ENCODE assay signal across 17 cellular contexts in the genomic region with DNA sequence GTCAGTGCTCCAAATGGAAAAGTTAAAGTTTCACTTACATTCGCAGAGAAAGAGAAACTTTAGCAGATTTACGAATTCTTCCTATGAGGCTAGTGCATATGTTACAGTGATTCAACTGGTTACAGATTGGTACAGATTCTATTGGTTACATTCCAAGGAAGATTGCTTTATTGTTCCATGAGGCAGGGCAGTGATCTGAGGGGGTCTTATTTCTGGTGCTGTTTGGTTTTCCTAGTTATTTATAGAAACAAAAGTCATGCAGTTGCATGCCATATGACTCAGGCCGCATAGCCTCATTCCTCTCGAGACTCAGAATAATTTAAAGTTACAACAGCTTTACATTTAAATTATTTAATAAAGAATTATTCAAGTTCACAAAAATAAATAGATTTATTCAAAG.
DNase-seq lines count a peak whose midpoint lies in the region; ATAC-seq and TF ChIP-seq lines count a peak whose summit lies in the region.
"Had no signal": no experiment of that assay in that cellular context is flagged by ENCODE, and none has a peak within 500 bp of the region (broad histone marks: within the 10 kb centered on the region; RNA-seq: fewer than 3 reads in every experiment).

No MANE protein-coding gene starts in this region.

- peak overlapping the region; percentile 46 for H3K4me3 ChIP-seq in WI38 (ENCODE audit: low read depth, low read length)
- H3K4me3 ChIP-seq in foreskin fibroblast (ENCODE audit: low read depth in 1 of 2, low read length in 2 of 2) = peak overlapping the region in 1 of 2 donors; percentile 13
- peak overlapping the region in 1 of 3 donors; percentile 26 for H3K4me3 ChIP-seq in skeletal muscle tissue (ENCODE audit: low read length in 3 of 3)
- H3K4me3 ChIP-seq in H7 (ENCODE audit: insufficient read depth, low read depth, low read length) = no peak overlapping the region
- H3K4me3 ChIP-seq: ascending aorta, gastrocnemius medialis had no signal

- no peak overlapping the region for H3K9ac ChIP-seq in skeletal muscle tissue (ENCODE audit: low read depth in 1 of 3, low read length in 3 of 3)

- no peak for ATAC-seq in HG03432 (IDR thresholded peaks at IDR 0.05; ENCODE audit: unreplicated experiment)
- ATAC-seq: gastrocnemius medialis; stimulated activated naive CD8-positive, alpha-beta T cell treated with anti-CD3 and anti-CD28 coated beads, Interleukin-15, amount 100 ng/mL, for 72 hours had no signal

- no peak for TF ChIP-seq CTCF in WI38 (IDR thresholded peaks at IDR 0.05; ENCODE audit: low read depth, low read length)
- no peak for TF ChIP-seq CTCF in foreskin fibroblast (IDR thresholded peaks at IDR 0.05; ENCODE audit: low read depth, low read length)

- H3K27ac ChIP-seq in skeletal muscle tissue (ENCODE audit: low read depth, low read length) = peak overlapping the region; percentile 9
- H3K27ac ChIP-seq: ascending aorta, gastrocnemius medialis, VCaP had no signal

- no peaks in the 10 kb centered on the region for H3K9me3 ChIP-seq in skeletal muscle tissue (ENCODE audit: control insufficient read depth in 3 of 3, low read length in 3 of 3)
- H3K9me3 ChIP-seq: ascending aorta, gastrocnemius medialis had no signal

- H3K27me3 ChIP-seq in skeletal muscle tissue (ENCODE audit: control insufficient read depth in 3 of 3, insufficient read depth in 3 of 3, low read length in 3 of 3) (no peaks in the 10 kb centered on the region), H7 (ENCODE audit: control insufficient read depth, insufficient read depth, low read length) (no peaks in the 10 kb centered on the region)
- H3K27me3 ChIP-seq: ascending aorta, gastrocnemius medialis had no signal

- H3K36me3 ChIP-seq in skeletal muscle tissue (ENCODE audit: control insufficient read depth in 3 of 3, insufficient read depth in 3 of 3, low read length in 3 of 3) (no peaks in the 10 kb centered on the region), H7 (replicated peaks; ENCODE audit: control insufficient read depth, insufficient read depth, low read length) (no peaks in the 10 kb centered on the region)
- H3K36me3 ChIP-seq: ascending aorta, gastrocnemius medialis had no signal

- DNase-seq in HCEC 1CT (peak; percentile 70), foreskin fibroblast (peak; percentile 87 to 93), middle frontal gyrus (ENCODE audit: extremely low spot score, low spot score) (no peak), H7 (no peak)
- DNase-seq: activated T-cell treated with anti-CD3 and anti-CD28 coated beads, Interleukin-2, amount 50 U/mL, for 1 hour; DMS 273 treated with DMSO at 0.1 percent for 48 hours; gastrocnemius medialis; left cardiac atrium; MV-4-11; occipital lobe; Right ventricle myocardium superior; stimulated activated naive CD8-positive, alpha-beta T cell treated with anti-CD3 and anti-CD28 coated beads, Interleukin-15, amount 100 ng/mL, for 72 hours had no signal

- peaks cover 0 to 7% (median 0%) of the 10 kb centered on the region in 3 donors for H3K4me1 ChIP-seq in skeletal muscle tissue (ENCODE audit: control insufficient read depth in 3 of 3, insufficient read depth in 3 of 3, low read length in 3 of 3)
- H3K4me1 ChIP-seq: ascending aorta had no signal

Comparison
In these comparisons a context has a peak if more than half of its experiments do, and no peak if none do; other contexts are left out.
1. DNase-seq: peak in HCEC 1CT (single experiment) and foreskin fibroblast (2 of 2); none in middle frontal gyrus (single experiment) and H7 (single experiment).